In the genomic region with DNA sequence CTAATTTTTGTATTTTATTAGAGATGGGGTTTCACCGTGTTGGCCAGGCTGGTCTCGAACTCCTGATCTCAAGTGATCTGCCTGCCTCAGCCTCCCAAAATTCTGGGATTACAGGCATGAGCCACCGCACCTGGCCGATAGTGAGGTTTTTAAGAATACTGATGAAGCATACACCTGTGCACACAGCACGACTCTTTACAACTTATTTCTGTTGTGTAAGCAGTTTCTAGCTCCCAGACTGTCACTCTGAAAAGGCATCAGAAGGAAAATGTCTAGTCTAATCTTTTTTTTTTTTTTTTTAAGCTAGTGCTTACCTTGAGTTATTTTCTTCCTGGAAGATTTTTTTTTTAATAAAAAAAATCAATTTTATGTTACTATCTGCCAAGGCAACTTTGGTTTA, we compare ENCODE assay signal across 3 cellular contexts. TPM values are rescaled to one million over a fixed set of nuclear protein-coding genes. Genes with fewer than 3 reads are reported as not detected.
"Had no signal": no experiment of that assay in that cellular context is flagged by ENCODE, and none has a peak within 500 bp of the region (broad histone marks: within the 10 kb centered on the region; RNA-seq: fewer than 3 reads in every experiment).

No MANE protein-coding gene starts in this region.

RNA-seq across cellular contexts. Expression of gene DCLK1, which starts 29.3 kb away (rescaled TPM):
- total RNA-seq: naive thymus-derived CD8-positive, alpha-beta T cell; natural killer cell treated with Interleukin-12 subunit alpha and Interleukin-12 subunit beta and Interleukin-15 and Interleukin-18, amount 100 ng/mL, for 72 hours had no signal
- polyA plus RNA-seq: naive thymus-derived CD8-positive, alpha-beta T cell; smooth muscle cell had no signal
